In genomic region chr1:64246294-64246917, GRCh38 we compare ENCODE assay signal across 9 cellular contexts. TPM values are rescaled to one million over a fixed set of nuclear protein-coding genes. Genes with fewer than 3 reads are reported as not detected.
A peak's percentile ranks its signal among the peaks of the same experiment; 100 is the strongest.
DNase-seq lines count a peak whose midpoint lies in the region; ATAC-seq and TF ChIP-seq lines count a peak whose summit lies in the region.
"Had no signal": no experiment of that assay in that cellular context is flagged by ENCODE, and none has a peak within 500 bp of the region (broad histone marks: within the 10 kb centered on the region; RNA-seq: fewer than 3 reads in every experiment).

No MANE protein-coding gene starts in this region.

- no peak overlapping the region for H3K4ac ChIP-seq in neuronal stem cell (ENCODE audit: low read length)

- no peak overlapping the region for H3K14ac ChIP-seq in neuronal stem cell (ENCODE audit: low read length)

- H3K27me3 Mint-ChIP-seq in endothelial cell (ENCODE audit: unreplicated experiment), result no peaks in the 10 kb centered on the region
- H3K27me3 Mint-ChIP-seq in activated naive CD8-positive, alpha-beta T cell treated with anti-CD3 and anti-CD28 coated beads for 36 hours, result peaks cover 10% of the 10 kb centered on the region

- no peak overlapping the region for H2AK5ac ChIP-seq in neuronal stem cell (ENCODE audit: low read depth, low read length)

- H3K27ac ChIP-seq in C4-2B (no peak overlapping the region), PC-3 (ENCODE audit: low read length) (no peak overlapping the region), neuronal stem cell (replicated peaks; ENCODE audit: low read length) (no peak overlapping the region)

- H3K4me2 ChIP-seq in PC-3 (ENCODE audit: low read length) (peak overlapping the region; percentile 84), neuronal stem cell (ENCODE audit: insufficient read depth, low read length, poor library complexity, severe bottlenecking) (no peak overlapping the region)

- no peaks in the 10 kb centered on the region for H3K79me1 ChIP-seq in neuronal stem cell (ENCODE audit: low read depth, low read length)

- H3K4me1 Mint-ChIP-seq in endothelial cell (ENCODE audit: unreplicated experiment), result peaks cover 24% of the 10 kb centered on the region
- peaks cover 25% of the 10 kb centered on the region for H3K4me1 Mint-ChIP-seq in activated naive CD8-positive, alpha-beta T cell treated with anti-CD3 and anti-CD28 coated beads for 36 hours

- no peak overlapping the region for H2BK12ac ChIP-seq in neuronal stem cell (ENCODE audit: low read length)

- H2BK120ac ChIP-seq in neuronal stem cell (ENCODE audit: low read depth, low read length), result no peak overlapping the region

- CTCF ChIA-PET in PC-3 (lab: Charles Lee), result interaction anchor here (0.6 to 1.3 kb wide), 7 partner anchors 74 to 689 kb away, joined by 3 to 15 read pairs (median 4); no protein-coding TSS in a partner anchor

- WGBS in neuronal stem cell (ENCODE audit: extremely low coverage in 2 of 2, insufficient read length in 2 of 2, insufficient replicate concordance in 1 of 2), 2 donors, result no CpG with 5 or more reads among the region's 4 CpGs

- H2AFZ ChIP-seq in PC-3 (ENCODE audit: low read length), result peak overlapping the region; percentile 98
- peak overlapping the region; percentile 33 for H2AFZ ChIP-seq in neuronal stem cell (ENCODE audit: low read length)

- no peak overlapping the region for H2BK5ac ChIP-seq in neuronal stem cell (ENCODE audit: low read length)

- H3K4me3 Mint-ChIP-seq in endothelial cell (ENCODE audit: unreplicated experiment), result no peak overlapping the region
- no peak overlapping the region for H3K4me3 Mint-ChIP-seq in activated naive CD8-positive, alpha-beta T cell treated with anti-CD3 and anti-CD28 coated beads for 36 hours
- H3K4me3 Mint-ChIP-seq: dendritic cell treated with granulocyte-macrophage colony-stimulating factor and Interleukin-4, amounts not matched to agents 40 ng/mL and 50 ng/mL, for 4 days had no signal

- intact Hi-C loops in PC-3 (cut with micrococcal nuclease), result loop anchor here (1.0 to 10.0 kb wide), 4 partner anchors 473 to 1332 kb away; no protein-coding TSS in a partner anchor

- no TSS peak for BruUV-seq in PC-3 (replicated peaks; lab: Mats Ljungman, UMichigan)

- H3K9me3 Mint-ChIP-seq in endothelial cell (ENCODE audit: unreplicated experiment), result no peaks in the 10 kb centered on the region
- no peaks in the 10 kb centered on the region for H3K9me3 Mint-ChIP-seq in activated naive CD8-positive, alpha-beta T cell treated with anti-CD3 and anti-CD28 coated beads for 36 hours
- H3K9me3 Mint-ChIP-seq: dendritic cell treated with granulocyte-macrophage colony-stimulating factor and Interleukin-4, amounts not matched to agents 40 ng/mL and 50 ng/mL, for 4 days had no signal

- H3K9me2 ChIP-seq in PC-3 (replicated peaks; ENCODE audit: low read length), result no peaks in the 10 kb centered on the region

- H3K36me3 Mint-ChIP-seq in endothelial cell (ENCODE audit: low read depth, unreplicated experiment), result no peaks in the 10 kb centered on the region
- no peaks in the 10 kb centered on the region for H3K36me3 Mint-ChIP-seq in activated naive CD8-positive, alpha-beta T cell treated with anti-CD3 and anti-CD28 coated beads for 36 hours

- H3K23ac ChIP-seq in neuronal stem cell (ENCODE audit: low read depth, low read length, poor library complexity), result no peak overlapping the region

- H3K9ac ChIP-seq in PC-3 (ENCODE audit: low read length) (peak overlapping the region; percentile 40; the same call in 1 of the 2 replicates), neuronal stem cell (ENCODE audit: low read depth, low read length, poor library complexity) (no peak overlapping the region)

- H3K27me3 ChIP-seq in PC-3 (ENCODE audit: low read length), result no peaks in the 10 kb centered on the region
- peaks cover 0 to 9% (median 0%) of the 10 kb centered on the region in 3 experiments for H3K27me3 ChIP-seq in neuronal stem cell (ENCODE audit: control insufficient read depth in 3 of 3, insufficient read depth in 3 of 3, low read depth in 1 of 3, low read length in 3 of 3)

- POLR2A ChIA-PET in PC-3 (lab: Charles Lee; ENCODE audit: unreplicated experiment), result interaction anchor here (0.6 kb wide), 1 partner anchor 95 kb away, joined by 3 read pairs; no protein-coding TSS in a partner anchor

- H3K4me1 ChIP-seq in PC-3 (ENCODE audit: insufficient read depth, low read length) (peaks cover 28% of the 10 kb centered on the region), neuronal stem cell (ENCODE audit: control insufficient read depth in 2 of 2, insufficient read depth in 1 of 2, low read depth in 1 of 2, low read length in 2 of 2) (peaks cover 2 to 3% of the 10 kb centered on the region in 2 donors)

- no peak overlapping the region for H4K8ac ChIP-seq in neuronal stem cell (ENCODE audit: low read depth, low read length)

- ATAC-seq in PC-3 (peak; percentile 44), HG02759 (IDR thresholded peaks at IDR 0.05; ENCODE audit: unreplicated experiment) (no peak)

- H3K9me3 ChIP-seq in PC-3 (ENCODE audit: low read length) (no peaks in the 10 kb centered on the region), neuronal stem cell (replicated peaks in 1 of 2; ENCODE audit: control insufficient read depth in 2 of 2, insufficient read depth in 1 of 2, low read depth in 1 of 2, low read length in 2 of 2) (no peaks in the 10 kb centered on the region)

- TF ChIP-seq CTCF in C4-2B (conservative IDR thresholded peaks at IDR 0.05) (peak; percentile 87), HFF-Myc (IDR thresholded peaks at IDR 0.05; ENCODE audit: low read depth, low read length, missing control alignments) (peak; percentile 42), PC-3 (conservative IDR thresholded peaks at IDR 0.05; ENCODE audit: low read depth, low read length) (peak; percentile 89), endothelial cell (IDR thresholded peaks at IDR 0.05; ENCODE audit: unreplicated experiment) (peak; percentile 86)

- no peak for DNase-seq in HFF-Myc (ENCODE audit: extremely low read depth, low read depth)
- DNase-seq in PC-3, result peak; percentile 69
- no peak for DNase-seq in endothelial cell (ENCODE audit: low spot score)
- peak; percentile 31 for DNase-seq in neuronal stem cell (ENCODE audit: low spot score)
- DNase-seq in activated naive CD8-positive, alpha-beta T cell treated with anti-CD3 and anti-CD28 coated beads for 36 hours, result no peak
- no peak for DNase-seq in NCI-H1048 (lab: John Stamatoyannopoulos, UW)

- H3K4me3 ChIP-seq in HFF-Myc (replicated peaks; ENCODE audit: low read depth, low read length), result no peak overlapping the region
- H3K4me3 ChIP-seq in PC-3 (ENCODE audit: low read length), result no peak overlapping the region
- no peak overlapping the region for H3K4me3 ChIP-seq in neuronal stem cell (ENCODE audit: low read length in 2 of 2)

- H4K20me1 ChIP-seq in PC-3 (ENCODE audit: low read length), result no peaks in the 10 kb centered on the region

- H3K18ac ChIP-seq in neuronal stem cell (ENCODE audit: low read length), result no peak overlapping the region

- no peak overlapping the region for H4K91ac ChIP-seq in neuronal stem cell (ENCODE audit: low read depth, low read length, poor library complexity)

- no peaks in the 10 kb centered on the region for H3F3A ChIP-seq in PC-3 (ENCODE audit: low read length, unreplicated experiment)

- no peaks in the 10 kb centered on the region for H3K36me3 ChIP-seq in PC-3 (ENCODE audit: low read depth, low read length)
- H3K36me3 ChIP-seq in neuronal stem cell (replicated peaks in 1 of 2; ENCODE audit: control insufficient read depth in 2 of 2, insufficient read depth in 2 of 2, low read length in 2 of 2), result no peaks in the 10 kb centered on the region

- H2BK15ac ChIP-seq in neuronal stem cell (ENCODE audit: low read length), result no peak overlapping the region

- H3K79me2 ChIP-seq in PC-3 (ENCODE audit: low read length), result no peaks in the 10 kb centered on the region

- no peak overlapping the region for H3K27ac Mint-ChIP-seq in endothelial cell (ENCODE audit: unreplicated experiment)
- no peak overlapping the region for H3K27ac Mint-ChIP-seq in activated naive CD8-positive, alpha-beta T cell treated with anti-CD3 and anti-CD28 coated beads for 36 hours
- H3K27ac Mint-ChIP-seq: dendritic cell treated with granulocyte-macrophage colony-stimulating factor and Interleukin-4, amounts not matched to agents 40 ng/mL and 50 ng/mL, for 4 days had no signal

RNA-seq across cellular contexts. Expression of gene UBE2U, which starts 43.0 kb away (rescaled TPM):
- not detected in 2 replicates for total RNA-seq in PC-3 (2014; rRNA removed)
- not detected for total RNA-seq in endothelial cell (ENCODE audit: unreplicated experiment)
- polyA plus RNA-seq in neuronal stem cell (2013, experiment 1 of 2), result not detected
- not detected for polyA plus RNA-seq in neuronal stem cell (2013, experiment 2 of 2)
- total RNA-seq in activated naive CD8-positive, alpha-beta T cell treated with anti-CD3 and anti-CD28 coated beads for 36 hours, result not detected

Comparison
In these comparisons a context has a peak if more than half of its experiments do, and no peak if none do; other contexts are left out.
1. DNase-seq: peak in PC-3 (single experiment) and neuronal stem cell (single experiment); none in HFF-Myc (single experiment), endothelial cell (single experiment), activated naive CD8-positive, alpha-beta T cell treated with anti-CD3 and anti-CD28 coated beads for 36 hours (single experiment) and NCI-H1048 (single experiment).
2. Peak in every context shown above with its lines, with median percentiles within 50 percentile points of each other: CTCF ChIP-seq.